ENCODE assay signal across 1 cellular context in genomic region chr1:32876341-32877210, GRCh38.
A peak's percentile ranks its signal among the peaks of the same experiment; 100 is the strongest.
TF ChIP-seq lines count a peak whose summit lies in the region.

No MANE protein-coding gene starts in this region.

TF ChIP-seq in K562, 482 proteins besides CTCF, POLR2A, EP300 and RAD21:
- TF ChIP-seq STAG1 (CRISPR knock-in tag; IDR thresholded peaks at IDR 0.05; ENCODE audit: borderline replicate concordance), result peak; percentile 79; the same call in 1 of the 2 replicates
- peak; percentile 71; the same call in 1 of the 2 replicates for TF ChIP-seq HNRNPL (IDR thresholded peaks at IDR 0.05; ENCODE audit: low read depth, low read length)
- peak; percentile 44; the same call in 1 of the 2 replicates for TF ChIP-seq MTA3 (IDR thresholded peaks at IDR 0.05; ENCODE audit: borderline replicate concordance)
- no peak for TF ChIP-seq TFE3 (CRISPR knock-in tag; IDR thresholded peaks at IDR 0.05)
- TF ChIP-seq MAX (CRISPR knock-in tag; IDR thresholded peaks at IDR 0.05), result peak; percentile 71; the same call in 1 of the 2 replicates
- 0 out of 2 replicates have a peak, but pooled peaks have one; percentile 17 for TF ChIP-seq BMI1 (IDR thresholded peaks at IDR 0.05; ENCODE audit: low read length)
- no peak for TF ChIP-seq ZBTB11 (CRISPR knock-in tag; IDR thresholded peaks at IDR 0.05)
- TF ChIP-seq ZNF830 (CRISPR knock-in tag; IDR thresholded peaks at IDR 0.05), result no peak
- peak; percentile 85 for TF ChIP-seq SMC3 (conservative IDR thresholded peaks at IDR 0.05; ENCODE audit: insufficient read depth, low read depth, low read length)
- peak; percentile 72; the same call in 1 of the 2 replicates for TF ChIP-seq SAFB (IDR thresholded peaks at IDR 0.05; ENCODE audit: borderline replicate concordance, low read depth, low read length)
- TF ChIP-seq CREBBP (IDR thresholded peaks at IDR 0.05; ENCODE audit: low read depth, low read length), result no peak
- TF ChIP-seq ZNF785 (CRISPR knock-in tag; IDR thresholded peaks at IDR 0.05), result no peak
- no peak for TF ChIP-seq ATF1 (CRISPR knock-in tag; IDR thresholded peaks at IDR 0.05)
- peak; percentile 62; the same call in 1 of the 2 replicates for TF ChIP-seq ATF1 (tag; IDR thresholded peaks at IDR 0.05)
- TF ChIP-seq ZZZ3 (IDR thresholded peaks at IDR 0.05), result no peak
- TF ChIP-seq TARDBP (IDR thresholded peaks at IDR 0.05), result peak; percentile 58; the same call in 1 of the 2 replicates
- peak in 1 of 3 experiments; percentile 50 for TF ChIP-seq YY1 (IDR thresholded peaks at IDR 0.05; ENCODE audit: borderline replicate concordance in 1 of 3, control insufficient read depth in 1 of 3, extremely low read depth in 1 of 3, insufficient read depth in 3 of 3, insufficient read length in 1 of 3, insufficient replicate concordance in 2 of 3, low read depth in 1 of 3, low read length in 2 of 3)
- TF ChIP-seq MLLT1 (IDR thresholded peaks at IDR 0.05), result 0 out of 4 replicates have a peak, but pooled peaks of 1 of the 2 experiments have one; percentile 39
- TF ChIP-seq ZBTB2 (IDR thresholded peaks at IDR 0.05), result 0 out of 2 replicates have a peak, but pooled peaks have one; percentile 37
- no peak for TF ChIP-seq ZNF79 (CRISPR knock-in tag; IDR thresholded peaks at IDR 0.05; ENCODE audit: low read depth)
- TF ChIP-seq ZFP36 (IDR thresholded peaks at IDR 0.05; ENCODE audit: low read depth, low read length, partially characterized antibody), result peak; percentile 11
- 0 out of 2 replicates have a peak, but pooled peaks have one; percentile 39 for TF ChIP-seq CREM (IDR thresholded peaks at IDR 0.05; ENCODE audit: low read depth)
- 0 out of 2 replicates have a peak, but pooled peaks have one; percentile 34 for TF ChIP-seq XRCC5 (IDR thresholded peaks at IDR 0.05; ENCODE audit: low read depth, low read length)
- peak; percentile 64 for TF ChIP-seq RB1 (IDR thresholded peaks at IDR 0.05; ENCODE audit: low read depth)
- 0 out of 2 replicates have a peak, but pooled peaks have one; percentile 34 for TF ChIP-seq RBFOX2 (IDR thresholded peaks at IDR 0.05; ENCODE audit: low read depth, low read length)
- TF ChIP-seq ZBTB7A (IDR thresholded peaks at IDR 0.05; ENCODE audit: borderline replicate concordance, control insufficient read depth, low read depth, low read length), result peak; percentile 78
- no peak for TF ChIP-seq PML (IDR thresholded peaks at IDR 0.05; ENCODE audit: low read length)
- no peak for TF ChIP-seq NFIX (CRISPR knock-in tag; IDR thresholded peaks at IDR 0.05; ENCODE audit: low read depth)
- TF ChIP-seq MYNN (IDR thresholded peaks at IDR 0.05), result peak; percentile 80; the same call in 1 of the 2 replicates
- TF ChIP-seq MYNN (CRISPR knock-in tag; IDR thresholded peaks at IDR 0.05), result no peak
- no peak for TF ChIP-seq RFX7 (CRISPR knock-in tag; IDR thresholded peaks at IDR 0.05)
- peak; percentile 17; the same call in 1 of the 2 replicates for TF ChIP-seq GABPB1 (CRISPR knock-in tag; IDR thresholded peaks at IDR 0.05)
- peak; percentile 76 for TF ChIP-seq MYC (IDR thresholded peaks at IDR 0.05; ENCODE audit: low read depth, low read length)
- TF ChIP-seq MYC (CRISPR knock-in tag; IDR thresholded peaks at IDR 0.05; ENCODE audit: borderline replicate concordance, low read depth), result no peak
- TF ChIP-seq SOX6 (IDR thresholded peaks at IDR 0.05), result 0 out of 2 replicates have a peak, but pooled peaks have one; percentile 8
- TF ChIP-seq CTCFL (IDR thresholded peaks at IDR 0.05; ENCODE audit: borderline replicate concordance, insufficient read depth, low read depth, low read length, poor library complexity, severe bottlenecking), result peak; percentile 73
- TF ChIP-seq MAZ (CRISPR knock-in tag; conservative IDR thresholded peaks at IDR 0.05 in 1 of 2, IDR thresholded peaks at IDR 0.05 in 1 of 2), result peak; percentile 22 to 52; a peak in 2 of 4 replicates
- peak; percentile 32; the same call in 1 of the 2 replicates for TF ChIP-seq TFAP4 (CRISPR knock-in tag; IDR thresholded peaks at IDR 0.05; ENCODE audit: borderline replicate concordance)
- 0 out of 2 replicates have a peak, but pooled peaks have one; percentile 18 for TF ChIP-seq HDAC2 (IDR thresholded peaks at IDR 0.05)
- TF ChIP-seq HMBOX1 (IDR thresholded peaks at IDR 0.05), result no peak
- peak in 1 of 2 experiments; percentile 28; a peak in 1 of 4 replicates for TF ChIP-seq FOXA3 (CRISPR knock-in tag; conservative IDR thresholded peaks at IDR 0.05 in 1 of 2, IDR thresholded peaks at IDR 0.05 in 1 of 2)
- no peak for TF ChIP-seq YBX1 (IDR thresholded peaks at IDR 0.05)
- no peak for TF ChIP-seq SRF (CRISPR knock-in tag; IDR thresholded peaks at IDR 0.05)
- TF ChIP-seq CREB1 (IDR thresholded peaks at IDR 0.05), result no peak
- peak; percentile 26; the same call in 1 of the 2 replicates for TF ChIP-seq CREB1 (CRISPR knock-in tag; IDR thresholded peaks at IDR 0.05)
- 0 out of 2 replicates have a peak, but pooled peaks have one; percentile 34 for TF ChIP-seq ESRRA (IDR thresholded peaks at IDR 0.05; ENCODE audit: borderline replicate concordance, low read depth)
- TF ChIP-seq ID3 (CRISPR knock-in tag; IDR thresholded peaks at IDR 0.05), result no peak
- TF ChIP-seq ID3 (tag; IDR thresholded peaks at IDR 0.05), result 0 out of 2 replicates have a peak, but pooled peaks have one; percentile 15
- peak; percentile 54; the same call in 1 of the 2 replicates for TF ChIP-seq CTBP1 (IDR thresholded peaks at IDR 0.05; ENCODE audit: borderline replicate concordance)
- TF ChIP-seq KDM4B (IDR thresholded peaks at IDR 0.05; ENCODE audit: borderline replicate concordance in 2 of 2, low read depth in 1 of 2), result no peak
